Comparison of ENCODE assay signal across 8 cellular contexts in genomic region chr3:183637106-183637486, GRCh38. TPM values are rescaled to one million over a fixed set of nuclear protein-coding genes. Genes with fewer than 3 reads are reported as not detected.
DNase-seq lines count a peak whose midpoint lies in the region; ATAC-seq and TF ChIP-seq lines count a peak whose summit lies in the region.

No MANE protein-coding gene starts in this region.

- H3K4me1 Mint-ChIP-seq in CD14-positive monocyte (peaks cover 22% of the 10 kb centered on the region), endodermal cell (peaks cover 6% of the 10 kb centered on the region)

- no peaks in the 10 kb centered on the region for H3K27me3 ChIP-seq in NT2/D1 (ENCODE audit: insufficient read depth, insufficient read length)
- no peaks in the 10 kb centered on the region for H3K27me3 ChIP-seq in endodermal cell (ENCODE audit: control insufficient read depth, insufficient read depth, low read length, poor library complexity, severe bottlenecking)
- no peaks in the 10 kb centered on the region for H3K27me3 ChIP-seq in neuron (ENCODE audit: insufficient read depth, low read length)

- H3K9me3 Mint-ChIP-seq in CD14-positive monocyte (no peaks in the 10 kb centered on the region), endodermal cell (no peaks in the 10 kb centered on the region)

- ATAC-seq in GM21528 (IDR thresholded peaks at IDR 0.05; ENCODE audit: low FRiP score, unreplicated experiment): no peak

- 75 to 77% methylated on average over 5 to 6 of the region's 6 CpGs for WGBS in endodermal cell (ENCODE audit: insufficient coverage in 1 of 2, insufficient read length in 1 of 2), 2 experiments

- peak overlapping the region; percentile 85 for H3K9ac ChIP-seq in NT2/D1 (ENCODE audit: insufficient read length, low read depth)
- H3K9ac ChIP-seq in endodermal cell (ENCODE audit: extremely low read depth, low read length, poor library complexity, severe bottlenecking): peak overlapping the region; percentile 86

- no peaks in the 10 kb centered on the region for H3K4me1 ChIP-seq in NT2/D1 (ENCODE audit: insufficient read depth, insufficient read length)
- H3K4me1 ChIP-seq in endodermal cell (ENCODE audit: control insufficient read depth, insufficient read depth, low read length): no peaks in the 10 kb centered on the region
- H3K4me1 ChIP-seq in neuron (ENCODE audit: insufficient read depth, low read length): peaks cover 16% of the 10 kb centered on the region

- H3K27ac Mint-ChIP-seq in CD14-positive monocyte (peak overlapping the region; percentile 45 to 93 (median 81)), endodermal cell (peak overlapping the region; percentile 91)

- intact Hi-C loops in CD14-positive monocyte (cut with micrococcal nuclease): loop anchor here (5.0 to 10.0 kb wide), 2 partner anchors 60 to 82 kb away; partner anchors contain the start of genes YEATS2 (in 2 of the 2) and KLHL6 (in 1 of the 2)

- DNase-seq in CD14-positive monocyte (ENCODE audit: low spot score): no peak
- DNase-seq in NT2/D1 (ENCODE audit: low read depth, low spot score): no peak
- no peak for DNase-seq in endodermal cell
- DNase-seq in NAMALWA (ENCODE audit: low spot score): no peak
- no peak for DNase-seq in HuH-7.5 (ENCODE audit: low spot score)
- DNase-seq in retina: no peak

- peak overlapping the region; percentile 89 to 93 for H3K4me3 Mint-ChIP-seq in CD14-positive monocyte
- H3K4me3 Mint-ChIP-seq in endodermal cell: peak overlapping the region; percentile 81

- H3K36me3 ChIP-seq in NT2/D1 (ENCODE audit: insufficient read depth, insufficient read length, low read length): no peaks in the 10 kb centered on the region
- no peaks in the 10 kb centered on the region for H3K36me3 ChIP-seq in endodermal cell (ENCODE audit: control insufficient read depth, insufficient read depth, low read length)
- peaks cover 3% of the 10 kb centered on the region for H3K36me3 ChIP-seq in neuron (ENCODE audit: insufficient read depth, low read length)

- peak overlapping the region; percentile 100 for H3K27ac ChIP-seq in endodermal cell (ENCODE audit: low read depth, low read length)

- no peaks in the 10 kb centered on the region for H3K9me3 ChIP-seq in NT2/D1 (ENCODE audit: insufficient read depth, low read length)
- H3K9me3 ChIP-seq in endodermal cell (ENCODE audit: control insufficient read depth, low read length): no peaks in the 10 kb centered on the region
- no peaks in the 10 kb centered on the region for H3K9me3 ChIP-seq in neuron (ENCODE audit: low read length)

- H3K4me3 ChIP-seq in NT2/D1 (ENCODE audit: insufficient read length, low read depth): peak overlapping the region; percentile 87
- H3K4me3 ChIP-seq in endodermal cell (ENCODE audit: low read length): peak overlapping the region; percentile 94
- peak overlapping the region; percentile 73 for H3K4me3 ChIP-seq in neuron (ENCODE audit: low read length)

- H3K36me3 Mint-ChIP-seq in CD14-positive monocyte: no peaks in the 10 kb centered on the region
- H3K36me3 Mint-ChIP-seq in endodermal cell (ENCODE audit: low read depth): no peaks in the 10 kb centered on the region

- H2AFZ ChIP-seq in neuron (ENCODE audit: low read depth, low read length): no peak overlapping the region

- no peak for TF ChIP-seq CTCF in CD14-positive monocyte (IDR thresholded peaks at IDR 0.05)
- TF ChIP-seq CTCF in endodermal cell (conservative IDR thresholded peaks at IDR 0.05): no peak

- peaks cover 0 to 4% (median 0%) of the 10 kb centered on the region in 3 donors for H3K27me3 Mint-ChIP-seq in CD14-positive monocyte (ENCODE audit: low read depth in 3 of 3)
- H3K27me3 Mint-ChIP-seq in endodermal cell (ENCODE audit: insufficient read depth): no peaks in the 10 kb centered on the region

RNA-seq across cellular contexts. Expression of gene KLHL24, which starts 1.7 kb away (rescaled TPM):
- polyA plus RNA-seq in CD14-positive monocyte: 10 to 100 TPM; 24.1 to 31.4 TPM
- 10 to 100 TPM; 29.9 to 39.9 TPM for total RNA-seq in endodermal cell
- 38.5 TPM for polyA plus RNA-seq in endodermal cell (2013, experiment 1 of 2)
- 33.0 TPM for polyA plus RNA-seq in endodermal cell (2013, experiment 2 of 2)
